ENCODE assay signal across 1 cellular context in the genomic region with DNA sequence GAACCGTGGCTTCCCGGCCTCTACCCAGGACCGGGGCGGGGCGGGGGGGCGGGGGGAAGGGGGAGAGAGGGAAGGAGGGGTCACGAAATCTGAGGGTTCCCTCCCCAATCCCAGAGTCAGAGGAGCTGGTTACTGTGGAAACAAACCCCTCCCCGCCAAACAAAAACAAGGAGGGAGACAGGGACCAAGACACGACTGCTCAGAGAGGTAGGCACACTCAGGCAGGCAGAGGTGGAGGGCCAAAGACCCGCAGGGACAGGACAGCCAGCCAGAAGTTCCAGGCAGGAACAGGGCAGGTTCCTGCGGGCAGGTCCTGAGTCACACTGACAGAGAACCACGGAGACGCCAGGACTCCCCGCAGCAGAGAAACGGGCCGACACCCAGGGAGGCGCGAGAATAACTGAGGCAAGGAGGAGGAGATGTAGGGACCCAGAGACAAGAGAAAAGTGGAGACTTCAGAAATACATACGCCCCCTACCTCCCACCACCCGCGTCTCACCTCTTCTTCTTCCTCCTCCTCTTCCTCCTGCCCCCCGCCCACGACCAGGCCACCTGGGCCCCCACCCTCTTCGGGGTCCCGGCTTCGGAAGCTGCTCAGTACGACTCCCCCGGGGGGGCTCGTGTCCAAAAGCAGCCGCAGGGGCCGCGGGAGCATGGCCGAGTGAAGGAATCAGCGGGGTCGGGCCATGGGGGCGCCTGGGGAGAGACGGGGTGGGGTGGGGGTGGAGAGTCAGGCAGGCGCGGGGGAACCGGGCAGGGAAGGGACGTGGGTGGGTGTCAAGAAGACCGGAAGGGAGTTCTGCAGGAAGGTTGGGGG.
TF ChIP-seq lines count a peak whose summit lies in the region.

No MANE protein-coding gene starts in this region.

TF ChIP-seq in GM12878, 131 proteins besides CTCF, POLR2A, EP300 and RAD21 (continued from another document and continues in another):
- TF ChIP-seq MYC (IDR thresholded peaks at IDR 0.05; ENCODE audit: insufficient read depth, insufficient read length, insufficient replicate concordance, low read length, severe bottlenecking) (no peak), SMAD1 (IDR thresholded peaks at IDR 0.05; ENCODE audit: low read depth, partially characterized antibody) (no peak), CHD2 (IDR thresholded peaks at IDR 0.05; ENCODE audit: borderline replicate concordance, low read depth, low read length) (no peak), KAT2A (conservative IDR thresholded peaks at IDR 0.05; ENCODE audit: control insufficient read depth, low read depth, low read length) (no peak), YY1 (IDR thresholded peaks at IDR 0.05; ENCODE audit: low read depth, low read length) (0 out of 2 replicates have a peak, but pooled peaks have one; percentile 15), ATF7 (IDR thresholded peaks at IDR 0.05; ENCODE audit: low read depth) (no peak), CHD1 (IDR thresholded peaks at IDR 0.05; ENCODE audit: low read depth, low read length) (no peak), NR2C1 (IDR thresholded peaks at IDR 0.05) (no peak), JUND (IDR thresholded peaks at IDR 0.05; ENCODE audit: low read depth, low read length) (no peak), CHD4 (IDR thresholded peaks at IDR 0.05) (no peak), RB1 (IDR thresholded peaks at IDR 0.05; ENCODE audit: borderline replicate concordance) (no peak), HDGF (IDR thresholded peaks at IDR 0.05) (0 out of 2 replicates have a peak, but pooled peaks have one; percentile 69), SUZ12 (IDR thresholded peaks at IDR 0.05; ENCODE audit: unreplicated experiment) (no peak), STAT1 (conservative IDR thresholded peaks at IDR 0.05) (no peak), CREM (IDR thresholded peaks at IDR 0.05; ENCODE audit: low read depth) (no peak), ZNF384 (IDR thresholded peaks at IDR 0.05; ENCODE audit: borderline replicate concordance, low read depth, low read length) (no peak), TARDBP (IDR thresholded peaks at IDR 0.05; ENCODE audit: borderline replicate concordance) (no peak), SP1 (IDR thresholded peaks at IDR 0.05; ENCODE audit: low read depth, low read length) (peak; percentile 17), POLR2AphosphoS5 (IDR thresholded peaks at IDR 0.05; ENCODE audit: low read length) (no peak; the same call in none of the 2 replicates), HDAC2 (IDR thresholded peaks at IDR 0.05) (no peak), BACH1 (IDR thresholded peaks at IDR 0.05; ENCODE audit: borderline replicate concordance) (peak; percentile 41; the same call in 1 of the 2 replicates), PAX5 (IDR thresholded peaks at IDR 0.05; ENCODE audit: borderline replicate concordance, low read depth, low read length) (no peak), PAX8 (IDR thresholded peaks at IDR 0.05) (no peak), TAF1 (IDR thresholded peaks at IDR 0.05; ENCODE audit: borderline replicate concordance, low read depth, low read length) (no peak)
- TF ChIP-seq, protein P1, sequence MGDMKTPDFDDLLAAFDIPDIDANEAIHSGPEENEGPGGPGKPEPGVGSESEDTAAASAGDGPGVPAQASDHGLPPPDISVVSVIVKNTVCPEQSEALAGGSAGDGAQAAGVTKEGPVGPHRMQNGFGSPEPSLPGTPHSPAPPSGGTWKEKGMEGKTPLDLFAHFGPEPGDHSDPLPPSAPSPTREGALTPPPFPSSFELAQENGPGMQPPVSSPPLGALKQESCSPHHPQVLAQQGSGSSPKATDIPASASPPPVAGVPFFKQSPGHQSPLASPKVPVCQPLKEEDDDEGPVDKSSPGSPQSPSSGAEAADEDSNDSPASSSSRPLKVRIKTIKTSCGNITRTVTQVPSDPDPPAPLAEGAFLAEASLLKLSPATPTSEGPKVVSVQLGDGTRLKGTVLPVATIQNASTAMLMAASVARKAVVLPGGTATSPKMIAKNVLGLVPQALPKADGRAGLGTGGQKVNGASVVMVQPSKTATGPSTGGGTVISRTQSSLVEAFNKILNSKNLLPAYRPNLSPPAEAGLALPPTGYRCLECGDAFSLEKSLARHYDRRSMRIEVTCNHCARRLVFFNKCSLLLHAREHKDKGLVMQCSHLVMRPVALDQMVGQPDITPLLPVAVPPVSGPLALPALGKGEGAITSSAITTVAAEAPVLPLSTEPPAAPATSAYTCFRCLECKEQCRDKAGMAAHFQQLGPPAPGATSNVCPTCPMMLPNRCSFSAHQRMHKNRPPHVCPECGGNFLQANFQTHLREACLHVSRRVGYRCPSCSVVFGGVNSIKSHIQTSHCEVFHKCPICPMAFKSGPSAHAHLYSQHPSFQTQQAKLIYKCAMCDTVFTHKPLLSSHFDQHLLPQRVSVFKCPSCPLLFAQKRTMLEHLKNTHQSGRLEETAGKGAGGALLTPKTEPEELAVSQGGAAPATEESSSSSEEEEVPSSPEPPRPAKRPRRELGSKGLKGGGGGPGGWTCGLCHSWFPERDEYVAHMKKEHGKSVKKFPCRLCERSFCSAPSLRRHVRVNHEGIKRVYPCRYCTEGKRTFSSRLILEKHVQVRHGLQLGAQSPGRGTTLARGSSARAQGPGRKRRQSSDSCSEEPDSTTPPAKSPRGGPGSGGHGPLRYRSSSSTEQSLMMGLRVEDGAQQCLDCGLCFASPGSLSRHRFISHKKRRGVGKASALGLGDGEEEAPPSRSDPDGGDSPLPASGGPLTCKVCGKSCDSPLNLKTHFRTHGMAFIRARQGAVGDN (IDR thresholded peaks at IDR 0.05): no peak
- TF ChIP-seq, protein P2, sequence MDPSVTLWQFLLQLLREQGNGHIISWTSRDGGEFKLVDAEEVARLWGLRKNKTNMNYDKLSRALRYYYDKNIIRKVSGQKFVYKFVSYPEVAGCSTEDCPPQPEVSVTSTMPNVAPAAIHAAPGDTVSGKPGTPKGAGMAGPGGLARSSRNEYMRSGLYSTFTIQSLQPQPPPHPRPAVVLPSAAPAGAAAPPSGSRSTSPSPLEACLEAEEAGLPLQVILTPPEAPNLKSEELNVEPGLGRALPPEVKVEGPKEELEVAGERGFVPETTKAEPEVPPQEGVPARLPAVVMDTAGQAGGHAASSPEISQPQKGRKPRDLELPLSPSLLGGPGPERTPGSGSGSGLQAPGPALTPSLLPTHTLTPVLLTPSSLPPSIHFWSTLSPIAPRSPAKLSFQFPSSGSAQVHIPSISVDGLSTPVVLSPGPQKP (IDR thresholded peaks at IDR 0.05; ENCODE audit: low read depth, low read length): no peak
- TF ChIP-seq, protein P3, sequence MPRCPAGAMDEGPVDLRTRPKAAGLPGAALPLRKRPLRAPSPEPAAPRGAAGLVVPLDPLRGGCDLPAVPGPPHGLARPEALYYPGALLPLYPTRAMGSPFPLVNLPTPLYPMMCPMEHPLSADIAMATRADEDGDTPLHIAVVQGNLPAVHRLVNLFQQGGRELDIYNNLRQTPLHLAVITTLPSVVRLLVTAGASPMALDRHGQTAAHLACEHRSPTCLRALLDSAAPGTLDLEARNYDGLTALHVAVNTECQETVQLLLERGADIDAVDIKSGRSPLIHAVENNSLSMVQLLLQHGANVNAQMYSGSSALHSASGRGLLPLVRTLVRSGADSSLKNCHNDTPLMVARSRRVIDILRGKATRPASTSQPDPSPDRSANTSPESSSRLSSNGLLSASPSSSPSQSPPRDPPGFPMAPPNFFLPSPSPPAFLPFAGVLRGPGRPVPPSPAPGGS (IDR thresholded peaks at IDR 0.05; ENCODE audit: borderline replicate concordance, insufficient read depth, low read depth, low read length, poor library complexity, severe bottlenecking): no peak
- TF ChIP-seq, protein P4, sequence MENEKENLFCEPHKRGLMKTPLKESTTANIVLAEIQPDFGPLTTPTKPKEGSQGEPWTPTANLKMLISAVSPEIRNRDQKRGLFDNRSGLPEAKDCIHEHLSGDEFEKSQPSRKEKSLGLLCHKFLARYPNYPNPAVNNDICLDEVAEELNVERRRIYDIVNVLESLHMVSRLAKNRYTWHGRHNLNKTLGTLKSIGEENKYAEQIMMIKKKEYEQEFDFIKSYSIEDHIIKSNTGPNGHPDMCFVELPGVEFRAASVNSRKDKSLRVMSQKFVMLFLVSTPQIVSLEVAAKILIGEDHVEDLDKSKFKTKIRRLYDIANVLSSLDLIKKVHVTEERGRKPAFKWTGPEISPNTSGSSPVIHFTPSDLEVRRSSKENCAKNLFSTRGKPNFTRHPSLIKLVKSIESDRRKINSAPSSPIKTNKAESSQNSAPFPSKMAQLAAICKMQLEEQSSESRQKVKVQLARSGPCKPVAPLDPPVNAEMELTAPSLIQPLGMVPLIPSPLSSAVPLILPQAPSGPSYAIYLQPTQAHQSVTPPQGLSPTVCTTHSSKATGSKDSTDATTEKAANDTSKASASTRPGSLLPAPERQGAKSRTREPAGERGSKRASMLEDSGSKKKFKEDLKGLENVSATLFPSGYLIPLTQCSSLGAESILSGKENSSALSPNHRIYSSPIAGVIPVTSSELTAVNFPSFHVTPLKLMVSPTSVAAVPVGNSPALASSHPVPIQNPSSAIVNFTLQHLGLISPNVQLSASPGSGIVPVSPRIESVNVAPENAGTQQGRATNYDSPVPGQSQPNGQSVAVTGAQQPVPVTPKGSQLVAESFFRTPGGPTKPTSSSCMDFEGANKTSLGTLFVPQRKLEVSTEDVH (IDR thresholded peaks at IDR 0.05; ENCODE audit: low read depth, partially characterized antibody): no peak
- TF ChIP-seq, protein P5, sequence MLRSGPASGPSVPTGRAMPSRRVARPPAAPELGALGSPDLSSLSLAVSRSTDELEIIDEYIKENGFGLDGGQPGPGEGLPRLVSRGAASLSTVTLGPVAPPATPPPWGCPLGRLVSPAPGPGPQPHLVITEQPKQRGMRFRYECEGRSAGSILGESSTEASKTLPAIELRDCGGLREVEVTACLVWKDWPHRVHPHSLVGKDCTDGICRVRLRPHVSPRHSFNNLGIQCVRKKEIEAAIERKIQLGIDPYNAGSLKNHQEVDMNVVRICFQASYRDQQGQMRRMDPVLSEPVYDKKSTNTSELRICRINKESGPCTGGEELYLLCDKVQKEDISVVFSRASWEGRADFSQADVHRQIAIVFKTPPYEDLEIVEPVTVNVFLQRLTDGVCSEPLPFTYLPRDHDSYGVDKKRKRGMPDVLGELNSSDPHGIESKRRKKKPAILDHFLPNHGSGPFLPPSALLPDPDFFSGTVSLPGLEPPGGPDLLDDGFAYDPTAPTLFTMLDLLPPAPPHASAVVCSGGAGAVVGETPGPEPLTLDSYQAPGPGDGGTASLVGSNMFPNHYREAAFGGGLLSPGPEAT (IDR thresholded peaks at IDR 0.05; ENCODE audit: low read depth): no peak
- TF ChIP-seq, protein P6, sequence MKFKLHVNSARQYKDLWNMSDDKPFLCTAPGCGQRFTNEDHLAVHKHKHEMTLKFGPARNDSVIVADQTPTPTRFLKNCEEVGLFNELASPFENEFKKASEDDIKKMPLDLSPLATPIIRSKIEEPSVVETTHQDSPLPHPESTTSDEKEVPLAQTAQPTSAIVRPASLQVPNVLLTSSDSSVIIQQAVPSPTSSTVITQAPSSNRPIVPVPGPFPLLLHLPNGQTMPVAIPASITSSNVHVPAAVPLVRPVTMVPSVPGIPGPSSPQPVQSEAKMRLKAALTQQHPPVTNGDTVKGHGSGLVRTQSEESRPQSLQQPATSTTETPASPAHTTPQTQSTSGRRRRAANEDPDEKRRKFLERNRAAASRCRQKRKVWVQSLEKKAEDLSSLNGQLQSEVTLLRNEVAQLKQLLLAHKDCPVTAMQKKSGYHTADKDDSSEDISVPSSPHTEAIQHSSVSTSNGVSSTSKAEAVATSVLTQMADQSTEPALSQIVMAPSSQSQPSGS (IDR thresholded peaks at IDR 0.05; ENCODE audit: low read length): no peak
- TF ChIP-seq, protein P7, sequence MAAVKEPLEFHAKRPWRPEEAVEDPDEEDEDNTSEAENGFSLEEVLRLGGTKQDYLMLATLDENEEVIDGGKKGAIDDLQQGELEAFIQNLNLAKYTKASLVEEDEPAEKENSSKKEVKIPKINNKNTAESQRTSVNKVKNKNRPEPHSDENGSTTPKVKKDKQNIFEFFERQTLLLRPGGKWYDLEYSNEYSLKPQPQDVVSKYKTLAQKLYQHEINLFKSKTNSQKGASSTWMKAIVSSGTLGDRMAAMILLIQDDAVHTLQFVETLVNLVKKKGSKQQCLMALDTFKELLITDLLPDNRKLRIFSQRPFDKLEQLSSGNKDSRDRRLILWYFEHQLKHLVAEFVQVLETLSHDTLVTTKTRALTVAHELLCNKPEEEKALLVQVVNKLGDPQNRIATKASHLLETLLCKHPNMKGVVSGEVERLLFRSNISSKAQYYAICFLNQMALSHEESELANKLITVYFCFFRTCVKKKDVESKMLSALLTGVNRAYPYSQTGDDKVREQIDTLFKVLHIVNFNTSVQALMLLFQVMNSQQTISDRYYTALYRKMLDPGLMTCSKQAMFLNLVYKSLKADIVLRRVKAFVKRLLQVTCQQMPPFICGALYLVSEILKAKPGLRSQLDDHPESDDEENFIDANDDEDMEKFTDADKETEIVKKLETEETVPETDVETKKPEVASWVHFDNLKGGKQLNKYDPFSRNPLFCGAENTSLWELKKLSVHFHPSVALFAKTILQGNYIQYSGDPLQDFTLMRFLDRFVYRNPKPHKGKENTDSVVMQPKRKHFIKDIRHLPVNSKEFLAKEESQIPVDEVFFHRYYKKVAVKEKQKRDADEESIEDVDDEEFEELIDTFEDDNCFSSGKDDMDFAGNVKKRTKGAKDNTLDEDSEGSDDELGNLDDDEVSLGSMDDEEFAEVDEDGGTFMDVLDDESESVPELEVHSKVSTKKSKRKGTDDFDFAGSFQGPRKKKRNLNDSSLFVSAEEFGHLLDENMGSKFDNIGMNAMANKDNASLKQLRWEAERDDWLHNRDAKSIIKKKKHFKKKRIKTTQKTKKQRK (IDR thresholded peaks at IDR 0.05; ENCODE audit: low read depth, low read length): no peak
- TF ChIP-seq, protein P8, sequence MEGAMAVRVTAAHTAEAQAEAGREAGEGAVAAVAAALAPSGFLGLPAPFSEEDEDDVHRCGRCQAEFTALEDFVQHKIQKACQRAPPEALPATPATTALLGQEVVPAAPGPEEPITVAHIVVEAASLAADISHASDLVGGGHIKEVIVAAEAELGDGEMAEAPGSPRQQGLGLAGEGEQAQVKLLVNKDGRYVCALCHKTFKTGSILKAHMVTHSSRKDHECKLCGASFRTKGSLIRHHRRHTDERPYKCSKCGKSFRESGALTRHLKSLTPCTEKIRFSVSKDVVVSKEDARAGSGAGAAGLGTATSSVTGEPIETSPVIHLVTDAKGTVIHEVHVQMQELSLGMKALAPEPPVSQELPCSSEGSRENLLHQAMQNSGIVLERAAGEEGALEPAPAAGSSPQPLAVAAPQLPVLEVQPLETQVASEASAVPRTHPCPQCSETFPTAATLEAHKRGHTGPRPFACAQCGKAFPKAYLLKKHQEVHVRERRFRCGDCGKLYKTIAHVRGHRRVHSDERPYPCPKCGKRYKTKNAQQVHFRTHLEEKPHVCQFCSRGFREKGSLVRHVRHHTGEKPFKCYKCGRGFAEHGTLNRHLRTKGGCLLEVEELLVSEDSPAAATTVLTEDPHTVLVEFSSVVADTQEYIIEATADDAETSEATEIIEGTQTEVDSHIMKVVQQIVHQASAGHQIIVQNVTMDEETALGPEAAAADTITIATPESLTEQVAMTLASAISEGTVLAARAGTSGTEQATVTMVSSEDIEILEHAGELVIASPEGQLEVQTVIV (IDR thresholded peaks at IDR 0.05; ENCODE audit: borderline replicate concordance, partially characterized antibody): no peak
- TF ChIP-seq, protein P9, sequence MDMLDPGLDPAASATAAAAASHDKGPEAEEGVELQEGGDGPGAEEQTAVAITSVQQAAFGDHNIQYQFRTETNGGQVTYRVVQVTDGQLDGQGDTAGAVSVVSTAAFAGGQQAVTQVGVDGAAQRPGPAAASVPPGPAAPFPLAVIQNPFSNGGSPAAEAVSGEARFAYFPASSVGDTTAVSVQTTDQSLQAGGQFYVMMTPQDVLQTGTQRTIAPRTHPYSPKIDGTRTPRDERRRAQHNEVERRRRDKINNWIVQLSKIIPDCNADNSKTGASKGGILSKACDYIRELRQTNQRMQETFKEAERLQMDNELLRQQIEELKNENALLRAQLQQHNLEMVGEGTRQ (IDR thresholded peaks at IDR 0.05; ENCODE audit: borderline replicate concordance, low read depth, low read length): no peak
